ENCODE assay signal across 17 cellular contexts in the genomic region with DNA sequence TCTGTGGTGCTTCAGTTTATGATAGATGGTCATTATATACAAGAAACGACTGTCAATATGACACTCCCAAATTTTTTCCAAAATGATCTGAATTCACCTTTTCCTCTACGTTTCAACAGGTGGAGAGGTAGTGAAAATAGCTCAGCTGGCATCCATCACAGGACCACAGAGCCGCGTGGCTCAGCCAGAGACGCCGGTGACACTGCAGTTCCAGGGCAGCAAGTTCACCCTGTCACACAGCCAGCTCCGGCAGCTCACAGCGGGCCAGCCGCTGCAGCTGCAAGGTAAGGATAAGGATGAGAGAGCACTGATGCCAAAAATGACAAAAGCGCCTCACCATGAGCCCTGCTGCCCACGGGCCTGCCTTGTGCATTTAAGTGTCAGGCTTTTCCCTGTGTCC.
DNase-seq lines count a peak whose midpoint lies in the region; ATAC-seq, FAIRE-seq and TF ChIP-seq lines count a peak whose summit lies in the region.
"Had no signal": no experiment of that assay in that cellular context is flagged by ENCODE, and none has a peak within 500 bp of the region (broad histone marks: within the 10 kb centered on the region; RNA-seq: fewer than 3 reads in every experiment).

No MANE protein-coding gene starts in this region.

- POLR2A ChIA-PET in HEK293 (lab: Yijun Ruan, JAX) = no interaction called here
- POLR2A ChIA-PET in K562 (lab: Yijun Ruan, JAX) = interaction anchor here (1.1 to 1.2 kb wide), 2 partner anchors 14 to 37 kb away, joined by 3 read pairs; no protein-coding TSS in a partner anchor

- no peaks in the 10 kb centered on the region for H3K9me1 ChIP-seq in K562 (ENCODE audit: control insufficient read depth, insufficient read depth, low read length)

- in situ Hi-C loops in K562 (cut with MboI) = no loop called here

- TF ChIP-seq RAD21 in K562 (CRISPR knock-in tag; conservative IDR thresholded peaks at IDR 0.05 in 1 of 2, IDR thresholded peaks at IDR 0.05 in 1 of 2) = no peak

- H3K27ac ChIP-seq in HEK293 (ENCODE audit: extremely low read depth, low read depth, low read length) (no peak overlapping the region), K562 (ENCODE audit: extremely low read depth, low read depth, low read length) (no peak overlapping the region), heart right ventricle (no peak overlapping the region)

- no peak for TF ChIP-seq POLR2A in K562 (conservative IDR thresholded peaks at IDR 0.05)

- H3K4me2 ChIP-seq in K562 (ENCODE audit: insufficient read depth, low read length) = no peak overlapping the region

- ATAC-seq in K562 (no peak), heart right ventricle (peak; percentile 50 to 82 (median 74))
- ATAC-seq in stimulated activated naive CD8-positive, alpha-beta T cell treated with anti-CD3 and anti-CD28 coated beads, Interleukin-15, Interleukin-2, amounts not matched to agents 100 U/mL and 50 U/mL, for 24 hours = no peak
- ATAC-seq: GM12878, HCT116 had no signal

- H3K4me3 ChIP-seq in HEK293 (ENCODE audit: low read depth, low read length) (no peak overlapping the region), K562 (no peak overlapping the region), heart right ventricle (no peak overlapping the region)
- H3K4me3 ChIP-seq: GM12878 had no signal

- no peak for TF ChIP-seq CTCF in HEK293 (tag by site-specific recombination; IDR thresholded peaks at IDR 0.05)
- no peak for TF ChIP-seq CTCF in K562 (IDR thresholded peaks at IDR 0.05 in 2 of 3, conservative IDR thresholded peaks at IDR 0.05 in 1 of 3; ENCODE audit: insufficient read depth in 2 of 3, low read depth in 1 of 3, low read length in 3 of 3)
- no peak for TF ChIP-seq CTCF in heart right ventricle (IDR thresholded peaks at IDR 0.05)

- no peak for TF ChIP-seq EP300 in K562 (IDR thresholded peaks at IDR 0.05; ENCODE audit: low read length)

- no peak for FAIRE-seq in K562 (lab: Jason Lieb, UNC)
- FAIRE-seq: A204.1, GM12878, GM18507, H54 had no signal

- H3K79me2 ChIP-seq in K562 (ENCODE audit: control insufficient read depth, insufficient read depth, low read length) = no peaks in the 10 kb centered on the region

- CTCF ChIA-PET in HEK293 (lab: Yijun Ruan, JAX) (no interaction called here), K562 (lab: Yijun Ruan, JAX; ENCODE audit: low intra/inter-chr PET ratio) (no interaction called here)

- H3K9ac ChIP-seq in K562 (ENCODE audit: insufficient read depth in 1 of 2, low read depth in 2 of 2, low read length in 2 of 2) = no peak overlapping the region

- no peaks in the 10 kb centered on the region for H3K9me3 ChIP-seq in HEK293 (ENCODE audit: control insufficient read depth, insufficient read depth, low read depth, low read length)
- H3K9me3 ChIP-seq in K562 (replicated peaks; ENCODE audit: control insufficient read depth, insufficient read depth, low read depth, low read length) = no peaks in the 10 kb centered on the region
- no peaks in the 10 kb centered on the region for H3K9me3 ChIP-seq in heart right ventricle

- DNase-seq in K562 (ENCODE audit: extremely low read depth in 1 of 4, low spot score in 3 of 4) (no peak), heart right ventricle (peak; percentile 30 to 53), pons (ENCODE audit: low spot score) (peak; percentile 3), midbrain (lab: John Stamatoyannopoulos, UW) (no peak), SW480 (ENCODE audit: low spot score) (no peak)
- no peak for DNase-seq in activated CD4-positive, alpha-beta T cell treated with anti-CD3 and anti-CD28 coated beads for 1 hour
- DNase-seq in stimulated activated naive CD8-positive, alpha-beta T cell treated with anti-CD3 and anti-CD28 coated beads, Interleukin-15, Interleukin-2, amounts not matched to agents 100 U/mL and 50 U/mL, for 24 hours = no peak
- DNase-seq: C1 segment of cervical spinal cord; Calu3; CD4-positive, alpha-beta T cell; DMS 273 treated with DMSO at 0.1 percent for 48 hours had no signal

- H2AFZ ChIP-seq in K562 (ENCODE audit: low read depth, low read length) = no peak overlapping the region

- H3K4me1 ChIP-seq in HEK293 (ENCODE audit: control insufficient read depth, insufficient read depth, low read length) (no peaks in the 10 kb centered on the region), K562 (replicated peaks in 1 of 2; ENCODE audit: control insufficient read depth in 2 of 2, insufficient read depth in 2 of 2, low read length in 2 of 2) (peaks cover 0 to 6% of the 10 kb centered on the region in 2 experiments; a peak in 1 of 5 replicates), heart right ventricle (peaks cover 0 to 4% (median 0%) of the 10 kb centered on the region in 9 donors)

- no peaks in the 10 kb centered on the region; the same call in 1 of the 2 replicates for H4K20me1 ChIP-seq in K562 (replicated peaks; ENCODE audit: control insufficient read depth, insufficient read depth, low read length)

- intact Hi-C loops in K562 (cut with micrococcal nuclease) = no loop called here
- intact Hi-C loops in heart right ventricle (cut with DNase I) = loop anchor here in 1 of 10 donors (5.0 kb wide), 1 partner anchor 44 kb away; no protein-coding TSS in a partner anchor

- H3K36me3 ChIP-seq in HEK293 (ENCODE audit: control insufficient read depth in 2 of 2, insufficient read depth in 1 of 2, low read length in 2 of 2) (peaks cover 11 to 90% of the 10 kb centered on the region in 2 experiments), K562 (ENCODE audit: control insufficient read depth, insufficient read depth, low read length) (peaks cover 92% of the 10 kb centered on the region), heart right ventricle (peaks cover 0 to 99% (median 66%) of the 10 kb centered on the region in 9 donors)

- BruUV-seq in K562 (replicated peaks; lab: Mats Ljungman, UMichigan) = no TSS peak

- H3K27me3 ChIP-seq in K562 (ENCODE audit: control insufficient read depth in 2 of 2, insufficient read depth in 2 of 2, low read length in 2 of 2) (no peaks in the 10 kb centered on the region), heart right ventricle (no peaks in the 10 kb centered on the region)

- WGBS in K562 (ENCODE audit: insufficient coverage, low coverage, missing lambda C conversion rate) = 93% methylated on average over 11 of the region's 11 CpGs
- WGBS in heart right ventricle, 2 donors = 67 to 68% methylated on average over 11 of the region's 11 CpGs

TF ChIP-seq in HEK293, 187 proteins besides CTCF, POLR2A, EP300 and RAD21:
- TF ChIP-seq OSR2 (tag by site-specific recombination; IDR thresholded peaks at IDR 0.05) (no peak), SCRT2 (tag by site-specific recombination; IDR thresholded peaks at IDR 0.05) (peak; percentile 59)

TF ChIP-seq in K562, 482 proteins besides CTCF, POLR2A, EP300 and RAD21:
- TF ChIP-seq ZFP36 (IDR thresholded peaks at IDR 0.05; ENCODE audit: low read depth, low read length, partially characterized antibody) (no peak), RFX7 (CRISPR knock-in tag; IDR thresholded peaks at IDR 0.05) (no peak), THRAP3 (IDR thresholded peaks at IDR 0.05; ENCODE audit: borderline replicate concordance) (no peak), SMAD1 (IDR thresholded peaks at IDR 0.05; ENCODE audit: low read depth, low read length, partially characterized antibody) (no peak), NCOA2 (IDR thresholded peaks at IDR 0.05; ENCODE audit: partially characterized antibody in 2 of 2) (no peak), ATF1 (CRISPR knock-in tag; IDR thresholded peaks at IDR 0.05) (no peak), ATF1 (tag; IDR thresholded peaks at IDR 0.05) (no peak)
- TF ChIP-seq, protein P1, sequence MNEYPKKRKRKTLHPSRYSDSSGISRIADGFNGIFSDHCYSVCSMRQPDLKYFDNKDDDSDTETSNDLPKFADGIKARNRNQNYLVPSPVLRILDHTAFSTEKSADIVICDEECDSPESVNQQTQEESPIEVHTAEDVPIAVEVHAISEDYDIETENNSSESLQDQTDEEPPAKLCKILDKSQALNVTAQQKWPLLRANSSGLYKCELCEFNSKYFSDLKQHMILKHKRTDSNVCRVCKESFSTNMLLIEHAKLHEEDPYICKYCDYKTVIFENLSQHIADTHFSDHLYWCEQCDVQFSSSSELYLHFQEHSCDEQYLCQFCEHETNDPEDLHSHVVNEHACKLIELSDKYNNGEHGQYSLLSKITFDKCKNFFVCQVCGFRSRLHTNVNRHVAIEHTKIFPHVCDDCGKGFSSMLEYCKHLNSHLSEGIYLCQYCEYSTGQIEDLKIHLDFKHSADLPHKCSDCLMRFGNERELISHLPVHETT (CRISPR knock-in tag; conservative IDR thresholded peaks at IDR 0.05 in 1 of 2, IDR thresholded peaks at IDR 0.05 in 1 of 2) = no peak
- TF ChIP-seq, protein P2, sequence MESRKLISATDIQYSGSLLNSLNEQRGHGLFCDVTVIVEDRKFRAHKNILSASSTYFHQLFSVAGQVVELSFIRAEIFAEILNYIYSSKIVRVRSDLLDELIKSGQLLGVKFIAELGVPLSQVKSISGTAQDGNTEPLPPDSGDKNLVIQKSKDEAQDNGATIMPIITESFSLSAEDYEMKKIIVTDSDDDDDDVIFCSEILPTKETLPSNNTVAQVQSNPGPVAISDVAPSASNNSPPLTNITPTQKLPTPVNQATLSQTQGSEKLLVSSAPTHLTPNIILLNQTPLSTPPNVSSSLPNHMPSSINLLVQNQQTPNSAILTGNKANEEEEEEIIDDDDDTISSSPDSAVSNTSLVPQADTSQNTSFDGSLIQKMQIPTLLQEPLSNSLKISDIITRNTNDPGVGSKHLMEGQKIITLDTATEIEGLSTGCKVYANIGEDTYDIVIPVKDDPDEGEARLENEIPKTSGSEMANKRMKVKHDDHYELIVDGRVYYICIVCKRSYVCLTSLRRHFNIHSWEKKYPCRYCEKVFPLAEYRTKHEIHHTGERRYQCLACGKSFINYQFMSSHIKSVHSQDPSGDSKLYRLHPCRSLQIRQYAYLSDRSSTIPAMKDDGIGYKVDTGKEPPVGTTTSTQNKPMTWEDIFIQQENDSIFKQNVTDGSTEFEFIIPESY (CRISPR knock-in tag; IDR thresholded peaks at IDR 0.05) = peak; percentile 33; the same call in 1 of the 2 replicates
TF ChIP-seq in K562: peak in this region for 1.

Comparison
In these comparisons a context has a peak if more than half of its experiments do, and no peak if none do; other contexts are left out.
1. ATAC-seq: peak in heart right ventricle (8 of 8); none in K562 (single experiment) and stimulated activated naive CD8-positive, alpha-beta T cell treated with anti-CD3 and anti-CD28 coated beads, Interleukin-15, Interleukin-2, amounts not matched to agents 100 U/mL and 50 U/mL, for 24 hours (single experiment).
2. DNase-seq: peak in heart right ventricle (2 of 2) and pons (single experiment); none in K562 (0 of 4), activated CD4-positive, alpha-beta T cell treated with anti-CD3 and anti-CD28 coated beads for 1 hour (single experiment), midbrain (single experiment), stimulated activated naive CD8-positive, alpha-beta T cell treated with anti-CD3 and anti-CD28 coated beads, Interleukin-15, Interleukin-2, amounts not matched to agents 100 U/mL and 50 U/mL, for 24 hours (single experiment) and SW480 (single experiment).